Comparison of ENCODE assay signal across 21 cellular contexts in genomic region chr7:131649003-131649541, GRCh38.
DNase-seq lines count a peak whose midpoint lies in the region; ATAC-seq, FAIRE-seq and TF ChIP-seq lines count a peak whose summit lies in the region.
"Had no signal": no experiment of that assay in that cellular context is flagged by ENCODE, and none has a peak within 500 bp of the region (broad histone marks: within the 10 kb centered on the region; RNA-seq: fewer than 3 reads in every experiment).

No MANE protein-coding gene starts in this region.

- H3K23ac ChIP-seq in mesendoderm (ENCODE audit: low read length): no peak overlapping the region

- no peak overlapping the region for H4K8ac ChIP-seq in mesendoderm (ENCODE audit: low read depth, low read length)

- H3K9me3 Mint-ChIP-seq in immature natural killer cell: no peaks in the 10 kb centered on the region
- H3K9me3 Mint-ChIP-seq: CD4-positive, alpha-beta T cell had no signal

- peaks cover 3 to 7% (median 5%) of the 10 kb centered on the region in 3 donors for H3K27me3 Mint-ChIP-seq in immature natural killer cell (ENCODE audit: low read depth in 3 of 3)

- no peak for ATAC-seq in Right ventricle myocardium inferior
- ATAC-seq: left colon had no signal

- peak overlapping the region; percentile 80 for H2AK5ac ChIP-seq in mesendoderm (ENCODE audit: low read length)

- TF ChIP-seq POLR2A in spleen (IDR thresholded peaks at IDR 0.05) (no peak), Peyer's patch (IDR thresholded peaks at IDR 0.05) (no peak)

- H3K9me3 ChIP-seq in HEK293 (ENCODE audit: control insufficient read depth, insufficient read depth, low read depth, low read length): no peaks in the 10 kb centered on the region
- H3K9me3 ChIP-seq in spleen: no peaks in the 10 kb centered on the region
- no peaks in the 10 kb centered on the region for H3K9me3 ChIP-seq in small intestine (ENCODE audit: control insufficient read depth, low read depth)
- no peaks in the 10 kb centered on the region for H3K9me3 ChIP-seq in Peyer's patch
- H3K9me3 ChIP-seq: HAP-1 had no signal

- no peak overlapping the region for H3K4me3 Mint-ChIP-seq in immature natural killer cell
- H3K4me3 Mint-ChIP-seq: CD4-positive, alpha-beta T cell had no signal

- no peak overlapping the region for H2BK120ac ChIP-seq in mesendoderm (ENCODE audit: low read depth, low read length)

- WGBS in mesendoderm (ENCODE audit: extremely low coverage, insufficient coverage, low lambda C conversion rate): no CpG with 5 or more reads among the region's 5 CpGs
- WGBS in spleen, 5 donors: 55 to 71% (median 58%) methylated on average over 5 of the region's 5 CpGs
- 38 to 60% (median 49%) methylated on average over 5 of the region's 5 CpGs for WGBS in small intestine, 3 donors

- H2BK15ac ChIP-seq in mesendoderm (replicated peaks; ENCODE audit: low read depth): no peak overlapping the region

- POLR2A ChIA-PET in HEK293 (lab: Yijun Ruan, JAX): interaction anchor here (0.6 kb wide), 1 partner anchor 10 kb away, joined by 3 read pairs; no protein-coding TSS in a partner anchor

- no peaks in the 10 kb centered on the region for H3K27me3 ChIP-seq in mesendoderm (ENCODE audit: insufficient read depth, low read length, poor library complexity)
- no peaks in the 10 kb centered on the region for H3K27me3 ChIP-seq in spleen (replicated peaks in 1 of 7)
- no peaks in the 10 kb centered on the region for H3K27me3 ChIP-seq in small intestine (ENCODE audit: control insufficient read depth in 2 of 2, insufficient read depth in 2 of 2, low read length in 2 of 2)
- no peaks in the 10 kb centered on the region for H3K27me3 ChIP-seq in Peyer's patch

- DNase-seq in Right ventricle myocardium inferior (ENCODE audit: missing footprints) (peak; percentile 40), mesendoderm (peak; percentile 71), spleen (peak; percentile 60), immature natural killer cell (no peak), small intestine (no peak), Peyer's patch (no peak), NCI-H1694 treated with DMSO at 0.1 percent for 48 hours (lab: John Stamatoyannopoulos, UW) (no peak)
- DNase-seq: activated CD4-positive, CD25-positive, alpha-beta regulatory T cell treated with anti-CD3 and anti-CD28 coated beads, Interleukin-2, amount 50 U/mL, for 72 hours; caudate nucleus; CD4-positive, alpha-beta T cell; DMS79 treated with DMSO at 0.1 percent for 48 hours; effector CD4-positive, alpha-beta T cell; left colon; NCI-H187; SIG-M5; stimulated activated naive CD4-positive, alpha-beta T cell treated with Interleukin-2 at 50 U/mL for 16 hours had no signal

- H3K4me3 ChIP-seq in HEK293 (ENCODE audit: low read depth, low read length) (no peak overlapping the region), mesendoderm (ENCODE audit: low read length) (no peak overlapping the region), spleen (no peak overlapping the region), small intestine (ENCODE audit: low read depth in 1 of 2, low read length in 2 of 2) (no peak overlapping the region), Peyer's patch (no peak overlapping the region)
- H3K4me3 ChIP-seq: HAP-1 had no signal

- peak overlapping the region; percentile 83 for H2BK5ac ChIP-seq in mesendoderm (ENCODE audit: low read length)

- H3K18ac ChIP-seq in mesendoderm (ENCODE audit: low read length): peak overlapping the region; percentile 60

- no peak overlapping the region for H3K4me2 ChIP-seq in mesendoderm (ENCODE audit: low read length)

- no peak overlapping the region for H3K27ac Mint-ChIP-seq in immature natural killer cell
- H3K27ac Mint-ChIP-seq: CD4-positive, alpha-beta T cell had no signal

- H3K56ac ChIP-seq in mesendoderm (ENCODE audit: low read length): peak overlapping the region; percentile 78

- H3K9ac ChIP-seq in mesendoderm (ENCODE audit: low read length): no peak overlapping the region

- H3K4me1 ChIP-seq in HEK293 (ENCODE audit: control insufficient read depth, insufficient read depth, low read length) (no peaks in the 10 kb centered on the region), mesendoderm (ENCODE audit: control insufficient read depth, low read depth, low read length) (peaks cover 12% of the 10 kb centered on the region), spleen (no peaks in the 10 kb centered on the region), small intestine (ENCODE audit: control insufficient read depth in 2 of 2, insufficient read depth in 1 of 2, low read depth in 1 of 2, low read length in 1 of 2) (no peaks in the 10 kb centered on the region), Peyer's patch (peaks cover 0 to 4% (median 0%) of the 10 kb centered on the region in 4 donors)

- CTCF ChIA-PET in HEK293 (lab: Yijun Ruan, JAX): interaction anchor here (1.1 to 1.8 kb wide), 3 partner anchors 9 to 141 kb away, joined by 3 to 4 read pairs (median 4); no protein-coding TSS in a partner anchor

- peaks cover under 1% of the 10 kb centered on the region for H3K79me2 ChIP-seq in mesendoderm (ENCODE audit: control insufficient read depth, insufficient read depth, low read length)

- peaks cover 0 to 2% of the 10 kb centered on the region in 2 donors for H3K4me1 Mint-ChIP-seq in immature natural killer cell

- peak overlapping the region; percentile 25 for H3K4ac ChIP-seq in mesendoderm (ENCODE audit: low read depth, low read length)

- no peak overlapping the region for H4K5ac ChIP-seq in mesendoderm (ENCODE audit: low read length)

- H3K27ac ChIP-seq in HEK293 (ENCODE audit: extremely low read depth, low read depth, low read length) (no peak overlapping the region), mesendoderm (ENCODE audit: low read depth, low read length) (peak overlapping the region; percentile 86), spleen (no peak overlapping the region), small intestine (ENCODE audit: low read depth in 1 of 2, low read length in 1 of 2) (no peak overlapping the region), Peyer's patch (no peak overlapping the region)

- H3K79me1 ChIP-seq in mesendoderm (ENCODE audit: low read length): peaks cover under 1% of the 10 kb centered on the region

- no peak for FAIRE-seq in small intestine (lab: Jason Lieb, UNC)
- FAIRE-seq: GM18507, HTR-8/SVneo, urothelium cell line had no signal

- no peaks in the 10 kb centered on the region for H3K36me3 Mint-ChIP-seq in immature natural killer cell

- intact Hi-C loops in Right ventricle myocardium inferior (cut with DNase I) (no loop called here), spleen (cut with DNase I; ENCODE audit: low total_unique reads) (no loop called here)

- no peak for TF ChIP-seq CTCF in HEK293 (tag by site-specific recombination; IDR thresholded peaks at IDR 0.05)
- TF ChIP-seq CTCF in spleen (IDR thresholded peaks at IDR 0.05 in 8 of 11, conservative IDR thresholded peaks at IDR 0.05 in 3 of 11): no peak
- TF ChIP-seq CTCF in Peyer's patch (IDR thresholded peaks at IDR 0.05): no peak

- H3K36me3 ChIP-seq in HEK293 (ENCODE audit: control insufficient read depth in 2 of 2, insufficient read depth in 1 of 2, low read length in 2 of 2): no peaks in the 10 kb centered on the region
- no peaks in the 10 kb centered on the region for H3K36me3 ChIP-seq in mesendoderm (ENCODE audit: control insufficient read depth, insufficient read depth, low read length)
- H3K36me3 ChIP-seq in spleen: no peaks in the 10 kb centered on the region
- H3K36me3 ChIP-seq in small intestine (ENCODE audit: control insufficient read depth in 2 of 2, insufficient read depth in 2 of 2, low read length in 2 of 2): no peaks in the 10 kb centered on the region
- no peaks in the 10 kb centered on the region for H3K36me3 ChIP-seq in Peyer's patch
- H3K36me3 ChIP-seq: HAP-1 had no signal

TF ChIP-seq in HEK293, 187 proteins besides CTCF, POLR2A, EP300 and RAD21 (continues in another document):
- TF ChIP-seq, protein P1, sequence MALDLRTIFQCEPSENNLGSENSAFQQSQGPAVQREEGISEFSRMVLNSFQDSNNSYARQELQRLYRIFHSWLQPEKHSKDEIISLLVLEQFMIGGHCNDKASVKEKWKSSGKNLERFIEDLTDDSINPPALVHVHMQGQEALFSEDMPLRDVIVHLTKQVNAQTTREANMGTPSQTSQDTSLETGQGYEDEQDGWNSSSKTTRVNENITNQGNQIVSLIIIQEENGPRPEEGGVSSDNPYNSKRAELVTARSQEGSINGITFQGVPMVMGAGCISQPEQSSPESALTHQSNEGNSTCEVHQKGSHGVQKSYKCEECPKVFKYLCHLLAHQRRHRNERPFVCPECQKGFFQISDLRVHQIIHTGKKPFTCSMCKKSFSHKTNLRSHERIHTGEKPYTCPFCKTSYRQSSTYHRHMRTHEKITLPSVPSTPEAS (tag by site-specific recombination; IDR thresholded peaks at IDR 0.05): no peak
- TF ChIP-seq REST (tag by site-specific recombination; IDR thresholded peaks at IDR 0.05) (peak; percentile 71), ZNF114 (tag by site-specific recombination; IDR thresholded peaks at IDR 0.05) (no peak)

Comparison
In these comparisons a context has a peak if more than half of its experiments do, and no peak if none do; other contexts are left out.
1. DNase-seq: peak in Right ventricle myocardium inferior (single experiment), mesendoderm (single experiment) and spleen (single experiment); none in immature natural killer cell (0 of 3), small intestine (single experiment), Peyer's patch (0 of 3) and NCI-H1694 treated with DMSO at 0.1 percent for 48 hours (single experiment).